Comparison of ENCODE assay signal across 19 cellular contexts in genomic region chr7:55361560-55361959, GRCh38. TPM values are rescaled to one million over a fixed set of nuclear protein-coding genes. Genes with fewer than 3 reads are reported as not detected.
DNase-seq lines count a peak whose midpoint lies in the region; ATAC-seq and TF ChIP-seq lines count a peak whose summit lies in the region.
"Had no signal": no experiment of that assay in that cellular context is flagged by ENCODE, and none has a peak within 500 bp of the region (broad histone marks: within the 10 kb centered on the region; RNA-seq: fewer than 3 reads in every experiment).

No MANE protein-coding gene starts in this region.

- H3K9ac ChIP-seq in Loucy (ENCODE audit: low read depth, low read length, poor library complexity, severe bottlenecking), result no peak overlapping the region
- H3K9ac ChIP-seq: BLaER1, GM23248 had no signal

- ATAC-seq in GM18873 (IDR thresholded peaks at IDR 0.05; ENCODE audit: low FRiP score, unreplicated experiment), result no peak

- no peaks in the 10 kb centered on the region for H4K20me1 ChIP-seq in Loucy (ENCODE audit: insufficient read depth, low read length, poor library complexity, severe bottlenecking)
- H4K20me1 ChIP-seq: BLaER1 had no signal

- DNase-seq in activated CD4-positive, alpha-beta T cell treated with anti-CD3 and anti-CD28 coated beads, Interleukin-2, amount 10 ng/mL, durations not matched to agents 24 days and 14 days, result peak; percentile 57
- no peak for DNase-seq in activated CD4-positive, alpha-beta T cell treated with anti-CD3 and anti-CD28 coated beads, Interleukin-2, amount 50 U/mL, for 4 hours
- DNase-seq in nephron progenitor cell (no peak), type B pancreatic cell (ENCODE audit: extremely low spot score, unreplicated experiment) (no peak), GDM1 (lab: John Stamatoyannopoulos, UW) (no peak), NCI-H1436 treated with DMSO at 0.1 percent for 48 hours (lab: John Stamatoyannopoulos, UW) (no peak)
- DNase-seq: CD4-positive, CD25-positive, alpha-beta regulatory T cell; CD8-positive, alpha-beta memory T cell; DMS 273 treated with DMSO at 0.1 percent for 48 hours; DMS79; EL; GF-D8; GM23248; H7; HCEC 1CT had no signal

- peaks cover 10% of the 10 kb centered on the region for H3K4me1 Mint-ChIP-seq in activated CD4-positive, alpha-beta T cell treated with anti-CD3 and anti-CD28 coated beads, Interleukin-2, amount 10 ng/mL, durations not matched to agents 24 days and 14 days
- H3K4me1 Mint-ChIP-seq in nephron progenitor cell, result peaks cover 17% of the 10 kb centered on the region
- peaks cover 9% of the 10 kb centered on the region for H3K4me1 Mint-ChIP-seq in type B pancreatic cell (ENCODE audit: unreplicated experiment)

- peaks cover 12% of the 10 kb centered on the region for H3K27me3 Mint-ChIP-seq in activated CD4-positive, alpha-beta T cell treated with anti-CD3 and anti-CD28 coated beads, Interleukin-2, amount 10 ng/mL, durations not matched to agents 24 days and 14 days
- H3K27me3 Mint-ChIP-seq in nephron progenitor cell (ENCODE audit: low read depth, poor library complexity) (peaks cover 5% of the 10 kb centered on the region), type B pancreatic cell (peaks cover 12% of the 10 kb centered on the region)

- no peaks in the 10 kb centered on the region for H3K9me2 ChIP-seq in Loucy (replicated peaks; ENCODE audit: low read depth, low read length)

- H3F3A ChIP-seq in Loucy (ENCODE audit: low read depth), result no peaks in the 10 kb centered on the region

- intact Hi-C loops in activated CD4-positive, alpha-beta T cell treated with anti-CD3 and anti-CD28 coated beads, Interleukin-2, amount 10 ng/mL, durations not matched to agents 24 days and 14 days (cut with micrococcal nuclease), result no loop called here

- H3K9me3 ChIP-seq in Loucy (ENCODE audit: insufficient read depth, low read depth, low read length), result no peaks in the 10 kb centered on the region
- H3K9me3 ChIP-seq: BLaER1 had no signal

- H2AFZ ChIP-seq in Loucy (ENCODE audit: low read length), result peak overlapping the region; percentile 25; the same call in 1 of the 2 replicates
- H2AFZ ChIP-seq: GM23248 had no signal

- H3K27me3 ChIP-seq in Loucy (ENCODE audit: insufficient read depth, low read length, poor library complexity, severe bottlenecking), result no peaks in the 10 kb centered on the region
- H3K27me3 ChIP-seq: BLaER1 had no signal

- H3K36me3 ChIP-seq in Loucy (ENCODE audit: insufficient read depth, low read length), result no peaks in the 10 kb centered on the region
- H3K36me3 ChIP-seq: BLaER1 had no signal

- H3K4me3 Mint-ChIP-seq in activated CD4-positive, alpha-beta T cell treated with anti-CD3 and anti-CD28 coated beads, Interleukin-2, amount 10 ng/mL, durations not matched to agents 24 days and 14 days, result no peak overlapping the region
- no peak overlapping the region for H3K4me3 Mint-ChIP-seq in nephron progenitor cell
- peak overlapping the region; percentile 61 for H3K4me3 Mint-ChIP-seq in type B pancreatic cell
- H3K4me3 Mint-ChIP-seq: B cell had no signal

- H3K9me3 Mint-ChIP-seq in activated CD4-positive, alpha-beta T cell treated with anti-CD3 and anti-CD28 coated beads, Interleukin-2, amount 10 ng/mL, durations not matched to agents 24 days and 14 days, result no peaks in the 10 kb centered on the region
- peaks cover 2% of the 10 kb centered on the region for H3K9me3 Mint-ChIP-seq in nephron progenitor cell
- no peaks in the 10 kb centered on the region for H3K9me3 Mint-ChIP-seq in type B pancreatic cell
- H3K9me3 Mint-ChIP-seq: CD4-positive, CD25-positive, alpha-beta regulatory T cell; CD8-positive, alpha-beta memory T cell had no signal

- H3K36me3 Mint-ChIP-seq in activated CD4-positive, alpha-beta T cell treated with anti-CD3 and anti-CD28 coated beads, Interleukin-2, amount 10 ng/mL, durations not matched to agents 24 days and 14 days (ENCODE audit: low read depth), result peaks cover 3% of the 10 kb centered on the region
- H3K36me3 Mint-ChIP-seq in nephron progenitor cell (ENCODE audit: low read depth) (no peaks in the 10 kb centered on the region), type B pancreatic cell (no peaks in the 10 kb centered on the region)
- H3K36me3 Mint-ChIP-seq: CD4-positive, CD25-positive, alpha-beta regulatory T cell had no signal

- no peak overlapping the region for H3K4me2 ChIP-seq in Loucy (ENCODE audit: low read depth, low read length, poor library complexity, severe bottlenecking)
- H3K4me2 ChIP-seq: BLaER1 had no signal

- H3K79me2 ChIP-seq in Loucy (ENCODE audit: insufficient read depth, low read length), result peaks cover 8% of the 10 kb centered on the region

- no peak overlapping the region for H3K4me3 ChIP-seq in Loucy (ENCODE audit: low read length, poor library complexity, severe bottlenecking)
- H3K4me3 ChIP-seq: BLaER1, GM23248 had no signal

- peaks cover 8% of the 10 kb centered on the region for H3K4me1 ChIP-seq in Loucy (ENCODE audit: insufficient read depth, low read length, poor library complexity, severe bottlenecking)

- no peak for TF ChIP-seq CTCF in Loucy (conservative IDR thresholded peaks at IDR 0.05; ENCODE audit: low read length)
- TF ChIP-seq CTCF in nephron progenitor cell (IDR thresholded peaks at IDR 0.05), result no peak
- TF ChIP-seq CTCF in type B pancreatic cell (conservative IDR thresholded peaks at IDR 0.05), result no peak

- H3K27ac Mint-ChIP-seq in activated CD4-positive, alpha-beta T cell treated with anti-CD3 and anti-CD28 coated beads, Interleukin-2, amount 10 ng/mL, durations not matched to agents 24 days and 14 days, result no peak overlapping the region
- peak overlapping the region; percentile 82 for H3K27ac Mint-ChIP-seq in nephron progenitor cell
- no peak overlapping the region for H3K27ac Mint-ChIP-seq in type B pancreatic cell
- H3K27ac Mint-ChIP-seq: B cell had no signal

RNA-seq across cellular contexts. Expression of gene LANCL2, which starts 3.6 kb away (rescaled TPM):
- total RNA-seq in activated CD4-positive, alpha-beta T cell treated with anti-CD3 and anti-CD28 coated beads, Interleukin-2, amount 10 ng/mL, durations not matched to agents 24 days and 14 days, result 10.9 and 12.2 TPM in 2 replicates
- 11.6 and 14.2 TPM in 2 replicates for total RNA-seq in type B pancreatic cell (ENCODE audit: low replicate concordance)
